ENCODE assay signal across 14 cellular contexts in the genomic region with DNA sequence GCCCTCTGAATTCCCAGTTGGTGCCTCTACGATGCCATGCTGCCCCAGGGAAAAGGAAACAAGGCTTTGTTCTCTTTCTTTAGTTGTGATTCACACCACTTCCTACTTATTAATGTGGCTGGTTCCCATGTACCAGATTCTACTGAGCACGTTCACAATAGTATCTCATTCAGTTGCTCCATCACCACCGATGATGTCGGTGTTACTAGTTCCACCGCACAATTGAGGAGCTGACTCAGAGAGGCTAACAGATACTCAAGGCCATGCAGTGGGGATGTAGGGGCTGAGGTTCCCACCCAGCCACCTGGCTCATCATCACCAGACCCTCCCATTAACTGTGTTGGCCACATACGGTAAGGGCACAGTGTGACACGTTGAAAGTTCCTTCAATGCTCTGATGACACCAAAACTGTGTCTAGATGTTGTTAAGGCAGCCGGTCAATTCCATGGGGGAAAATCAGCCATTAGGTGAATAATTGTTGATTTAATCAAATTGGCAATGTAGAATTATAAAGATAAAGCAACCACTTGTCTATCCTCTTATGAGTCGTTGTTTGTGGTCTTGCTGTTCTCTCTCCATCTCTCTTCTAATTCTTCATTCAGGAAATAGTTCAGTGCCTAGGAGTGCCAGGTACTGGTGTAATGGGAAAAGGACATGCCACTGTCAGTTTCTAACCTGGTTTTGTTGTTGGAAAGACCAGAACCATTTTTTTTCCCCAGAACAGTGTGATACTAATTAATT.
A peak's percentile ranks its signal among the peaks of the same experiment; 100 is the strongest.
DNase-seq lines count a peak whose midpoint lies in the region; ATAC-seq and FAIRE-seq lines count a peak whose summit lies in the region.
"Had no signal": no experiment of that assay in that cellular context is flagged by ENCODE, and none has a peak within 500 bp of the region (broad histone marks: within the 10 kb centered on the region; RNA-seq: fewer than 3 reads in every experiment).

No MANE protein-coding gene starts in this region.

- no peak overlapping the region; the same call in 1 of the 2 replicates for H2AFZ ChIP-seq in GM23248

- WGBS in GM23248 (ENCODE audit: low coverage in 1 of 2, low lambda C conversion rate in 2 of 2, missing lambda C conversion rate in 2 of 2), 2 experiments = 51 to 52% methylated on average over 9 of the region's 9 CpGs

- no peak for FAIRE-seq in GM19239 (lab: Jason Lieb, UNC)

- in situ Hi-C loops in GM23248 (cut with MboI) = no loop called here

- H3K9me2 ChIP-seq in GM23248 (ENCODE audit: insufficient read depth) = no peaks in the 10 kb centered on the region

- no peak overlapping the region for H3K27ac ChIP-seq in GM23248
- H3K27ac ChIP-seq: 22Rv1, dorsolateral prefrontal cortex, gastrocnemius medialis had no signal

- no peaks in the 10 kb centered on the region for H4K20me1 ChIP-seq in GM23248 (ENCODE audit: insufficient read depth)

- no peaks in the 10 kb centered on the region for H3F3A ChIP-seq in GM23248 (ENCODE audit: insufficient read depth)

- no peaks in the 10 kb centered on the region for H3K79me2 ChIP-seq in GM23248 (ENCODE audit: insufficient read depth)

- H3K4me1 ChIP-seq in GM23248 (ENCODE audit: insufficient read depth) = no peaks in the 10 kb centered on the region
- H3K4me1 ChIP-seq: gastrocnemius medialis had no signal

- peak; percentile 21 for DNase-seq in NOMO-1 treated with DMSO at 0.1 percent for 48 hours (lab: John Stamatoyannopoulos, UW; ENCODE audit: unreplicated experiment)
- DNase-seq in NOMO-1 treated with dmso at 0.1 percent for 144 hours (lab: John Stamatoyannopoulos, UW; ENCODE audit: unreplicated experiment) = no peak
- DNase-seq in GM23248 = peak; percentile 76
- DNase-seq in kidney glomerular epithelial cell (lab: John Stamatoyannopoulos, UW) = peak; percentile 50
- DNase-seq in GM19239 (ENCODE audit: insufficient read length, low spot score) = no peak
- no peak for DNase-seq in midbrain (lab: John Stamatoyannopoulos, UW)
- DNase-seq: anterior cingulate cortex, COR-L47, dorsolateral prefrontal cortex, gastrocnemius medialis, retina had no signal

- no peaks in the 10 kb centered on the region for H3K27me3 ChIP-seq in GM23248 (replicated peaks; ENCODE audit: insufficient read depth)
- H3K27me3 ChIP-seq: gastrocnemius medialis had no signal

- peak; percentile 94 for ATAC-seq in activated T-helper 17 cell treated with anti-CD3 and anti-CD28 coated beads, Interleukin-2, amount 50 U/mL, for 72 hours (replicated peaks)
- ATAC-seq in GM21447 (IDR thresholded peaks at IDR 0.05; ENCODE audit: unreplicated experiment) = no peak
- ATAC-seq: gastrocnemius medialis had no signal

- H3K36me3 Mint-ChIP-seq in activated T-helper 17 cell treated with anti-CD3 and anti-CD28 coated beads, Interleukin-2, amount 50 U/mL, for 72 hours (ENCODE audit: low read depth) = no peaks in the 10 kb centered on the region

- H3K36me3 ChIP-seq in GM23248 (ENCODE audit: low read depth) = no peaks in the 10 kb centered on the region
- H3K36me3 ChIP-seq: gastrocnemius medialis had no signal

- no peaks in the 10 kb centered on the region for H3K9me3 ChIP-seq in GM23248 (ENCODE audit: low read depth)
- H3K9me3 ChIP-seq: gastrocnemius medialis had no signal

- no peak overlapping the region for H3K9ac ChIP-seq in GM23248

- no peak overlapping the region for H3K4me2 ChIP-seq in GM23248 (ENCODE audit: unreplicated experiment)

- peaks cover 42% of the 10 kb centered on the region for H3K4me1 Mint-ChIP-seq in activated T-helper 17 cell treated with anti-CD3 and anti-CD28 coated beads, Interleukin-2, amount 50 U/mL, for 72 hours

- H3K27ac Mint-ChIP-seq in activated T-helper 17 cell treated with anti-CD3 and anti-CD28 coated beads, Interleukin-2, amount 50 U/mL, for 72 hours = peak overlapping the region; percentile 69

- H3K4me3 Mint-ChIP-seq in activated T-helper 17 cell treated with anti-CD3 and anti-CD28 coated beads, Interleukin-2, amount 50 U/mL, for 72 hours = peak overlapping the region; percentile 31

- no peaks in the 10 kb centered on the region for H3K27me3 Mint-ChIP-seq in activated T-helper 17 cell treated with anti-CD3 and anti-CD28 coated beads, Interleukin-2, amount 50 U/mL, for 72 hours

- H3K9me3 Mint-ChIP-seq in activated T-helper 17 cell treated with anti-CD3 and anti-CD28 coated beads, Interleukin-2, amount 50 U/mL, for 72 hours = no peaks in the 10 kb centered on the region

- H3K4me3 ChIP-seq in GM23248 = no peak overlapping the region
- H3K4me3 ChIP-seq: dorsolateral prefrontal cortex, gastrocnemius medialis had no signal

Comparison
In these comparisons a context has a peak if more than half of its experiments do, and no peak if none do; other contexts are left out.
1. DNase-seq: peak in NOMO-1 treated with DMSO at 0.1 percent for 48 hours (single experiment), GM23248 (single experiment) and kidney glomerular epithelial cell (single experiment); none in NOMO-1 treated with dmso at 0.1 percent for 144 hours (single experiment), GM19239 (single experiment) and midbrain (single experiment).